Comparison of ENCODE assay signal across 18 cellular contexts in the genomic region with DNA sequence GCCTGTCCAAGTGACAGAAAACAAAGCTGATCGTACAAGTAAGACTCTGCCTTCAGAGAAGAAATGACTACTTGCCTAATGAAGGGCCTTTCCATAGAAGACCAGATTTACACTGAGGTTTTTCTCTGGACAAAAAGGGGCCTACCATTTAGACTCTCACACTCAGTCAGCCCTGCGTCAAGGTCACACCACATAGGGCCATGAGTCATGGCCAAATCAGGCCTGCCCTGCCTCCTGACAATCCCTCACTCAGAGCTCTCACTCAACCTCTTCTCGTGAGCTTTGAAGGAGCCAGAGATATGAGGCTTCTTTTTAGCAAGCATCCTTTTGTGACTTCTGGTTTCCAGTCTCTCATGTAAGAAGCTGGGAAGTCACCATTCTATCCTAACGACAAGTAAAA.
A peak's percentile ranks its signal among the peaks of the same experiment; 100 is the strongest.
DNase-seq lines count a peak whose midpoint lies in the region; TF ChIP-seq lines count a peak whose summit lies in the region.
"Had no signal": no experiment of that assay in that cellular context is flagged by ENCODE, and none has a peak within 500 bp of the region (broad histone marks: within the 10 kb centered on the region; RNA-seq: fewer than 3 reads in every experiment).

No MANE protein-coding gene starts in this region.

- H3K36me3 Mint-ChIP-seq in endodermal cell (ENCODE audit: low read depth) (no peaks in the 10 kb centered on the region), Caco-2 (ENCODE audit: insufficient read depth, unreplicated experiment) (no peaks in the 10 kb centered on the region), endothelial cell (ENCODE audit: low read depth, unreplicated experiment) (no peaks in the 10 kb centered on the region)
- H3K36me3 Mint-ChIP-seq: CD8-positive, alpha-beta T cell had no signal

- no peak overlapping the region for H3K4me2 ChIP-seq in mesendoderm (ENCODE audit: low read length)

- DNase-seq in ELF-1 (ENCODE audit: low read depth, low spot score) (peak; percentile 30), MV-4-11 (lab: John Stamatoyannopoulos, UW) (peak; percentile 4), endodermal cell (peak; percentile 67), mesendoderm (peak; percentile 82), Caco-2 (no peak), SKM-1 (lab: John Stamatoyannopoulos, UW; ENCODE audit: unreplicated experiment) (no peak), endothelial cell (ENCODE audit: low spot score) (no peak)
- no peak for DNase-seq in activated CD8-positive, alpha-beta memory T cell treated with anti-CD3 and anti-CD28 coated beads, Interleukin-2, amount 50 U/mL, for 48 hours
- DNase-seq: activated CD4-positive, alpha-beta T cell treated with anti-CD3 and anti-CD28 coated beads for 1 hour; CD8-positive, alpha-beta T cell; cerebellar nuclear complex; lower lobe of right lung; NCI-H1694; NCI-H774; stimulated activated CD4-positive, alpha-beta T cell treated with anti-CD3 and anti-CD28 coated beads, Interleukin-2, amount 100 ng/mL, for 24 hours; stimulated activated naive CD8-positive, alpha-beta T cell treated with anti-CD3 and anti-CD28 coated beads, Interleukin-15, Interleukin-2, amounts not matched to agents 100 U/mL and 50 U/mL, for 24 hours had no signal

- H3K27me3 ChIP-seq in endodermal cell (ENCODE audit: control insufficient read depth, insufficient read depth, low read length, poor library complexity, severe bottlenecking) (no peaks in the 10 kb centered on the region), mesendoderm (ENCODE audit: insufficient read depth, low read length, poor library complexity) (no peaks in the 10 kb centered on the region), Caco-2 (replicated peaks; ENCODE audit: control insufficient read depth, insufficient read depth, low read length) (no peaks in the 10 kb centered on the region)
- H3K27me3 ChIP-seq: SJSA1 had no signal

- WGBS in endodermal cell (ENCODE audit: insufficient coverage in 1 of 2, insufficient read length in 1 of 2), 2 experiments: 77 to 80% methylated on average over 2 to 4 of the region's 4 CpGs
- WGBS in mesendoderm (ENCODE audit: extremely low coverage, insufficient coverage, low lambda C conversion rate): no CpG with 5 or more reads among the region's 4 CpGs

- peaks cover 6% of the 10 kb centered on the region for H3K9me3 Mint-ChIP-seq in endodermal cell
- peaks cover 16% of the 10 kb centered on the region for H3K9me3 Mint-ChIP-seq in Caco-2 (ENCODE audit: unreplicated experiment)
- no peaks in the 10 kb centered on the region for H3K9me3 Mint-ChIP-seq in endothelial cell (ENCODE audit: unreplicated experiment)

- peaks cover 9% of the 10 kb centered on the region for H3K4me1 Mint-ChIP-seq in endodermal cell
- H3K4me1 Mint-ChIP-seq in Caco-2 (ENCODE audit: low read depth, unreplicated experiment): peaks cover 7% of the 10 kb centered on the region
- H3K4me1 Mint-ChIP-seq in endothelial cell (ENCODE audit: unreplicated experiment): no peaks in the 10 kb centered on the region
- H3K4me1 Mint-ChIP-seq: activated T-helper 17 cell treated with anti-CD3 and anti-CD28 coated beads, Interleukin-2, amount 50 U/mL, for 72 hours had no signal

- no TSS peak for BruUV-seq in Caco-2 (replicated peaks; lab: Mats Ljungman, UMichigan)

- no peak overlapping the region for H3K4ac ChIP-seq in mesendoderm (ENCODE audit: low read depth, low read length)

- no peak overlapping the region for H4K5ac ChIP-seq in mesendoderm (ENCODE audit: low read length)

- H3K9ac ChIP-seq in endodermal cell (ENCODE audit: extremely low read depth, low read length, poor library complexity, severe bottlenecking): no peak overlapping the region
- no peak overlapping the region for H3K9ac ChIP-seq in mesendoderm (ENCODE audit: low read length)

- H3K4me3 ChIP-seq in endodermal cell (ENCODE audit: low read length): no peak overlapping the region
- no peak overlapping the region for H3K4me3 ChIP-seq in mesendoderm (ENCODE audit: low read length)
- no peak overlapping the region for H3K4me3 ChIP-seq in Caco-2 (ENCODE audit: low read depth, low read length)
- H3K4me3 ChIP-seq: lower lobe of right lung, SJSA1 had no signal

- no peak overlapping the region for H3K27ac ChIP-seq in endodermal cell (ENCODE audit: low read depth, low read length)
- H3K27ac ChIP-seq in mesendoderm (ENCODE audit: low read depth, low read length): no peak overlapping the region
- H3K27ac ChIP-seq: lower lobe of right lung, SJSA1 had no signal

- no peak overlapping the region for H2BK15ac ChIP-seq in mesendoderm (replicated peaks; ENCODE audit: low read depth)

- H3K36me3 ChIP-seq in endodermal cell (ENCODE audit: control insufficient read depth, insufficient read depth, low read length) (no peaks in the 10 kb centered on the region), mesendoderm (ENCODE audit: control insufficient read depth, insufficient read depth, low read length) (no peaks in the 10 kb centered on the region), Caco-2 (ENCODE audit: control insufficient read depth, insufficient read depth, low read length) (no peaks in the 10 kb centered on the region)
- H3K36me3 ChIP-seq: lower lobe of right lung, SJSA1 had no signal

- CTCF ChIA-PET in Caco-2 (lab: Charles Lee): no interaction called here

- H3K9me3 ChIP-seq in endodermal cell (ENCODE audit: control insufficient read depth, low read length): peaks cover 19% of the 10 kb centered on the region
- no peaks in the 10 kb centered on the region for H3K9me3 ChIP-seq in Caco-2
- H3K9me3 ChIP-seq: SJSA1 had no signal

- H2AK5ac ChIP-seq in mesendoderm (ENCODE audit: low read length): no peak overlapping the region

- no peak overlapping the region for H3K27ac Mint-ChIP-seq in endodermal cell
- H3K27ac Mint-ChIP-seq in Caco-2 (ENCODE audit: unreplicated experiment): no peak overlapping the region
- H3K27ac Mint-ChIP-seq in endothelial cell (ENCODE audit: unreplicated experiment): no peak overlapping the region
- H3K27ac Mint-ChIP-seq: activated T-helper 17 cell treated with anti-CD3 and anti-CD28 coated beads, Interleukin-2, amount 50 U/mL, for 72 hours; CD8-positive, alpha-beta T cell had no signal

- H3K27me3 Mint-ChIP-seq in endodermal cell (ENCODE audit: insufficient read depth): no peaks in the 10 kb centered on the region
- H3K27me3 Mint-ChIP-seq in Caco-2 (ENCODE audit: insufficient read depth, unreplicated experiment): no peaks in the 10 kb centered on the region
- H3K27me3 Mint-ChIP-seq in endothelial cell (ENCODE audit: unreplicated experiment): no peaks in the 10 kb centered on the region

- no peak overlapping the region for H3K23ac ChIP-seq in mesendoderm (ENCODE audit: low read length)

- POLR2A ChIA-PET in Caco-2 (lab: Charles Lee): no interaction called here

- H3K4me3 Mint-ChIP-seq in endodermal cell (no peak overlapping the region), Caco-2 (ENCODE audit: unreplicated experiment) (no peak overlapping the region), endothelial cell (ENCODE audit: unreplicated experiment) (no peak overlapping the region)
- H3K4me3 Mint-ChIP-seq: activated T-helper 17 cell treated with anti-CD3 and anti-CD28 coated beads, Interleukin-2, amount 50 U/mL, for 72 hours; CD8-positive, alpha-beta T cell had no signal

- H3K79me1 ChIP-seq in mesendoderm (ENCODE audit: low read length): no peaks in the 10 kb centered on the region

- H2BK5ac ChIP-seq in mesendoderm (ENCODE audit: low read length): no peak overlapping the region

- H2BK120ac ChIP-seq in mesendoderm (ENCODE audit: low read depth, low read length): no peak overlapping the region

- H3K79me2 ChIP-seq in mesendoderm (ENCODE audit: control insufficient read depth, insufficient read depth, low read length): no peaks in the 10 kb centered on the region

- TF ChIP-seq CTCF in endodermal cell (conservative IDR thresholded peaks at IDR 0.05) (no peak), Caco-2 (IDR thresholded peaks at IDR 0.05; ENCODE audit: insufficient read depth in 1 of 2, low read depth in 1 of 2, low read length in 1 of 2, severe bottlenecking in 1 of 2, unreplicated experiment in 1 of 2) (no peak), endothelial cell (IDR thresholded peaks at IDR 0.05; ENCODE audit: unreplicated experiment) (no peak)

- H3K56ac ChIP-seq in mesendoderm (ENCODE audit: low read length): no peak overlapping the region

- no peak overlapping the region for H4K8ac ChIP-seq in mesendoderm (ENCODE audit: low read depth, low read length)

- intact Hi-C loops in Caco-2 (cut with micrococcal nuclease; ENCODE audit: unreplicated experiment): no loop called here

- H3K4me1 ChIP-seq in endodermal cell (ENCODE audit: control insufficient read depth, insufficient read depth, low read length) (no peaks in the 10 kb centered on the region), mesendoderm (ENCODE audit: control insufficient read depth, low read depth, low read length) (peaks cover 4% of the 10 kb centered on the region), Caco-2 (peaks cover 18% of the 10 kb centered on the region)
- H3K4me1 ChIP-seq: lower lobe of right lung, SJSA1 had no signal

- no peak overlapping the region for H3K18ac ChIP-seq in mesendoderm (ENCODE audit: low read length)

Comparison
In these comparisons a context has a peak if more than half of its experiments do, and no peak if none do; other contexts are left out.
1. DNase-seq: peak in ELF-1 (single experiment), MV-4-11 (single experiment), endodermal cell (single experiment) and mesendoderm (single experiment); none in Caco-2 (0 of 2), SKM-1 (single experiment), endothelial cell (single experiment) and activated CD8-positive, alpha-beta memory T cell treated with anti-CD3 and anti-CD28 coated beads, Interleukin-2, amount 50 U/mL, for 48 hours (single experiment).